Comparison of ENCODE assay signal across 1 cellular context in genomic region chr6:111503194-111503593, GRCh38.
TF ChIP-seq lines count a peak whose summit lies in the region.

No MANE protein-coding gene starts in this region.

TF ChIP-seq in SK-N-SH, 30 proteins besides CTCF, POLR2A, EP300 and RAD21:
- no peak for TF ChIP-seq USF2 (IDR thresholded peaks at IDR 0.05; ENCODE audit: borderline replicate concordance, low read depth, low read length)
- TF ChIP-seq, protein P1, sequence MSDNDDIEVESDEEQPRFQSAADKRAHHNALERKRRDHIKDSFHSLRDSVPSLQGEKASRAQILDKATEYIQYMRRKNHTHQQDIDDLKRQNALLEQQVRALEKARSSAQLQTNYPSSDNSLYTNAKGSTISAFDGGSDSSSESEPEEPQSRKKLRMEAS (IDR thresholded peaks at IDR 0.05; ENCODE audit: low read depth) = no peak
- TF ChIP-seq TCF12 (IDR thresholded peaks at IDR 0.05) = peak; percentile 49; the same call in 1 of the 2 replicates
- TF ChIP-seq, protein P2, sequence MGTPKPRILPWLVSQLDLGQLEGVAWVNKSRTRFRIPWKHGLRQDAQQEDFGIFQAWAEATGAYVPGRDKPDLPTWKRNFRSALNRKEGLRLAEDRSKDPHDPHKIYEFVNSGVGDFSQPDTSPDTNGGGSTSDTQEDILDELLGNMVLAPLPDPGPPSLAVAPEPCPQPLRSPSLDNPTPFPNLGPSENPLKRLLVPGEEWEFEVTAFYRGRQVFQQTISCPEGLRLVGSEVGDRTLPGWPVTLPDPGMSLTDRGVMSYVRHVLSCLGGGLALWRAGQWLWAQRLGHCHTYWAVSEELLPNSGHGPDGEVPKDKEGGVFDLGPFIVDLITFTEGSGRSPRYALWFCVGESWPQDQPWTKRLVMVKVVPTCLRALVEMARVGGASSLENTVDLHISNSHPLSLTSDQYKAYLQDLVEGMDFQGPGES (IDR thresholded peaks at IDR 0.05; ENCODE audit: low read depth, low read length) = no peak
- no peak for TF ChIP-seq MXI1 (IDR thresholded peaks at IDR 0.05; ENCODE audit: low read depth, low read length)
- no peak for TF ChIP-seq FOXM1 (IDR thresholded peaks at IDR 0.05; ENCODE audit: low read depth)
- peak; percentile 81; the same call in 1 of the 2 replicates for TF ChIP-seq RCOR1 (IDR thresholded peaks at IDR 0.05; ENCODE audit: low read length)
- no peak for TF ChIP-seq ELF1 (IDR thresholded peaks at IDR 0.05)
- no peak for TF ChIP-seq ZBTB33 (IDR thresholded peaks at IDR 0.05; ENCODE audit: borderline replicate concordance, low read depth)
- TF ChIP-seq, protein P3, sequence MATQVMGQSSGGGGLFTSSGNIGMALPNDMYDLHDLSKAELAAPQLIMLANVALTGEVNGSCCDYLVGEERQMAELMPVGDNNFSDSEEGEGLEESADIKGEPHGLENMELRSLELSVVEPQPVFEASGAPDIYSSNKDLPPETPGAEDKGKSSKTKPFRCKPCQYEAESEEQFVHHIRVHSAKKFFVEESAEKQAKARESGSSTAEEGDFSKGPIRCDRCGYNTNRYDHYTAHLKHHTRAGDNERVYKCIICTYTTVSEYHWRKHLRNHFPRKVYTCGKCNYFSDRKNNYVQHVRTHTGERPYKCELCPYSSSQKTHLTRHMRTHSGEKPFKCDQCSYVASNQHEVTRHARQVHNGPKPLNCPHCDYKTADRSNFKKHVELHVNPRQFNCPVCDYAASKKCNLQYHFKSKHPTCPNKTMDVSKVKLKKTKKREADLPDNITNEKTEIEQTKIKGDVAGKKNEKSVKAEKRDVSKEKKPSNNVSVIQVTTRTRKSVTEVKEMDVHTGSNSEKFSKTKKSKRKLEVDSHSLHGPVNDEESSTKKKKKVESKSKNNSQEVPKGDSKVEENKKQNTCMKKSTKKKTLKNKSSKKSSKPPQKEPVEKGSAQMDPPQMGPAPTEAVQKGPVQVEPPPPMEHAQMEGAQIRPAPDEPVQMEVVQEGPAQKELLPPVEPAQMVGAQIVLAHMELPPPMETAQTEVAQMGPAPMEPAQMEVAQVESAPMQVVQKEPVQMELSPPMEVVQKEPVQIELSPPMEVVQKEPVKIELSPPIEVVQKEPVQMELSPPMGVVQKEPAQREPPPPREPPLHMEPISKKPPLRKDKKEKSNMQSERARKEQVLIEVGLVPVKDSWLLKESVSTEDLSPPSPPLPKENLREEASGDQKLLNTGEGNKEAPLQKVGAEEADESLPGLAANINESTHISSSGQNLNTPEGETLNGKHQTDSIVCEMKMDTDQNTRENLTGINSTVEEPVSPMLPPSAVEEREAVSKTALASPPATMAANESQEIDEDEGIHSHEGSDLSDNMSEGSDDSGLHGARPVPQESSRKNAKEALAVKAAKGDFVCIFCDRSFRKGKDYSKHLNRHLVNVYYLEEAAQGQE (IDR thresholded peaks at IDR 0.05; ENCODE audit: low read depth, low read length) = no peak
- no peak for TF ChIP-seq SMC3 (IDR thresholded peaks at IDR 0.05; ENCODE audit: low read depth, low read length)
- no peak for TF ChIP-seq SIN3A (IDR thresholded peaks at IDR 0.05; ENCODE audit: borderline replicate concordance, low read depth, low read length)
- no peak for TF ChIP-seq POLR2AphosphoS5 (IDR thresholded peaks at IDR 0.05; ENCODE audit: low read depth, low read length)
- TF ChIP-seq NRF1 (IDR thresholded peaks at IDR 0.05; ENCODE audit: low read depth, low read length) = no peak
- TF ChIP-seq FOXJ3 (CRISPR knock-in tag; IDR thresholded peaks at IDR 0.05) = no peak
- TF ChIP-seq YY1 (IDR thresholded peaks at IDR 0.05; ENCODE audit: low read depth) = no peak
- no peak for TF ChIP-seq RFX5 (IDR thresholded peaks at IDR 0.05; ENCODE audit: low read length)
- TF ChIP-seq TEAD4 (IDR thresholded peaks at IDR 0.05; ENCODE audit: borderline replicate concordance, insufficient read depth) = no peak
- no peak for TF ChIP-seq USF1 (IDR thresholded peaks at IDR 0.05; ENCODE audit: borderline replicate concordance, low read depth)
- no peak for TF ChIP-seq TAF1 (IDR thresholded peaks at IDR 0.05; ENCODE audit: borderline replicate concordance, low read depth, low read length)
- no peak for TF ChIP-seq MEF2A (IDR thresholded peaks at IDR 0.05; ENCODE audit: borderline replicate concordance, low read depth)
- TF ChIP-seq EZH2phosphoT487 (IDR thresholded peaks at IDR 0.05; ENCODE audit: borderline replicate concordance, low read depth) = no peak
- TF ChIP-seq, protein P4, sequence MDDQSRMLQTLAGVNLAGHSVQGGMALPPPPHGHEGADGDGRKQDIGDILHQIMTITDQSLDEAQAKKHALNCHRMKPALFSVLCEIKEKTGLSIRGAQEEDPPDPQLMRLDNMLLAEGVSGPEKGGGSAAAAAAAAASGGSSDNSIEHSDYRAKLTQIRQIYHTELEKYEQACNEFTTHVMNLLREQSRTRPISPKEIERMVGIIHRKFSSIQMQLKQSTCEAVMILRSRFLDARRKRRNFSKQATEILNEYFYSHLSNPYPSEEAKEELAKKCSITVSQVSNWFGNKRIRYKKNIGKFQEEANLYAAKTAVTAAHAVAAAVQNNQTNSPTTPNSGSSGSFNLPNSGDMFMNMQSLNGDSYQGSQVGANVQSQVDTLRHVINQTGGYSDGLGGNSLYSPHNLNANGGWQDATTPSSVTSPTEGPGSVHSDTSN (IDR thresholded peaks at IDR 0.05) = no peak
- no peak for TF ChIP-seq JUND (IDR thresholded peaks at IDR 0.05)
- TF ChIP-seq GABPA (IDR thresholded peaks at IDR 0.05; ENCODE audit: low read depth) = no peak
- TF ChIP-seq NFIC (IDR thresholded peaks at IDR 0.05; ENCODE audit: borderline replicate concordance) = no peak
- TF ChIP-seq FOSL2 (IDR thresholded peaks at IDR 0.05; ENCODE audit: borderline replicate concordance, low read depth) = no peak
- TF ChIP-seq CHD2 (IDR thresholded peaks at IDR 0.05; ENCODE audit: low read length, partially characterized antibody) = peak; percentile 57
- peak; percentile 63 for TF ChIP-seq GATA2 (CRISPR knock-in tag; IDR thresholded peaks at IDR 0.05)
- TF ChIP-seq RXRA (IDR thresholded peaks at IDR 0.05; ENCODE audit: borderline replicate concordance, low read depth) = no peak
TF ChIP-seq in SK-N-SH: peak in this region for 4.
